Comparison of ENCODE assay signal across 9 cellular contexts in the genomic region with DNA sequence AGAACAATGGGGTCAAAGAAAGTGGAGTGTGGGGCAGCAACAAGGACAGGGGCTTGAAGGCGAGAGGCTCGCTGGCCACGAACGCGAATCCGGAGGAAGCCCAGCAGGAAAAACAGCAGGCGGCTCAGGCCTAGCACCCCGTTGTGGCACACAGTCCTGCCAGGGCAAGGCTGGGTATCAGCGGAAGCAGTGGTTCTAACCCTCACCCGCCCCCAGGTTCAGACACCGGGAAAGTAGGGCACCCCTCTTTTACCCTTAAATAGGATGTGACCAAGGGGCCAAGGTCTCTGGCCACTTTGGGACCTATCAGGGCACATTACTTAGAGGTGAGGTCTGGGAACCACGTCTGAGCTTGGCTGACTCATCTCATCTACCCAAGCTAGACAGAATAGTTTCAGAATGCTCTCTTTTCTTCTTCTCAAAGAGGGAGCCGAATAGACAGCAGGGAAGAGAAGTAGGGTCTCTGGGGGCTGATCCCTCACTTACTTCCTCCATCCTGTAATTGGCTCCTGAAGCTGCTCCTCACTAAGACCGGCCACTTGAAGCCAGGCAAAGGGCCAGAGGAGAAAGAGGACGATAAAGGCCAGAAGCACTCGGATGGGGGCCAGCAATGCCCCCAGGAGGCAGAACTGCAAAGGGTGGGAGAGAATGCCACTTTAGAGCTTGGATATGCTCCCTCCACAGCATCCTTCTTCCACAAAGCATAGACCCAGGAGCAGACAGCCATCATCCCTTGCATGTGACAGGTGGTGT. TPM values are rescaled to one million over a fixed set of nuclear protein-coding genes. Genes with fewer than 3 reads are reported as not detected.
DNase-seq lines count a peak whose midpoint lies in the region; ATAC-seq, FAIRE-seq and TF ChIP-seq lines count a peak whose summit lies in the region.
"Had no signal": no experiment of that assay in that cellular context is flagged by ENCODE, and none has a peak within 500 bp of the region (broad histone marks: within the 10 kb centered on the region; RNA-seq: fewer than 3 reads in every experiment).

No MANE protein-coding gene starts in this region.

- no peak for TF ChIP-seq EP300 in H1 (IDR thresholded peaks at IDR 0.05; ENCODE audit: borderline replicate concordance in 1 of 2, low read depth in 2 of 2, low read length in 2 of 2)

- peaks cover 4 to 21% of the 10 kb centered on the region in 2 experiments; a peak in 3 of 4 replicates for H3K79me2 ChIP-seq in H1 (ENCODE audit: control insufficient read depth in 1 of 2, insufficient read depth in 2 of 2, low read length in 2 of 2)

- H3K56ac ChIP-seq in H1 (replicated peaks; ENCODE audit: insufficient read length, low read depth, low read length), result no peak overlapping the region

- H2BK5ac ChIP-seq in H1 (ENCODE audit: low read depth, low read length), result no peak overlapping the region

- peak overlapping the region; percentile 97 for H3K27ac ChIP-seq in RWPE1
- no peak overlapping the region for H3K27ac ChIP-seq in H1 (ENCODE audit: low read depth, low read length)
- no peak overlapping the region for H3K27ac ChIP-seq in body of pancreas

- H3K79me1 ChIP-seq in H1 (ENCODE audit: low read depth, low read length), result peaks cover 14% of the 10 kb centered on the region

- H2BK20ac ChIP-seq in H1 (ENCODE audit: low read length), result no peak overlapping the region

- H4K91ac ChIP-seq in H1 (replicated peaks; ENCODE audit: insufficient read length, low read length), result no peak overlapping the region

- peak overlapping the region; percentile 97 for H3K4me3 Mint-ChIP-seq in osteocyte (ENCODE audit: unreplicated experiment)

- H3K27me3 Mint-ChIP-seq in osteocyte (ENCODE audit: unreplicated experiment), result no peaks in the 10 kb centered on the region

- intact Hi-C loops in body of pancreas (cut with DNase I) (loop anchor here (10.0 kb wide), 1 partner anchor 300 kb away; no protein-coding TSS in a partner anchor), lower leg skin (cut with DNase I; ENCODE audit: low total_unique reads) (loop anchor here (10.0 kb wide), 3 partner anchors 220 to 560 kb away; partner anchors contain the start of gene GOLGA8B)

- TF ChIP-seq CTCF in RWPE1 (conservative IDR thresholded peaks at IDR 0.05; ENCODE audit: low read depth), result no peak
- TF ChIP-seq CTCF in H1 (IDR thresholded peaks at IDR 0.05; ENCODE audit: control extremely low read depth in 1 of 3, insufficient read depth in 1 of 3, low read depth in 1 of 3, low read length in 3 of 3), result no peak
- no peak for TF ChIP-seq CTCF in osteocyte (IDR thresholded peaks at IDR 0.05)
- no peak for TF ChIP-seq CTCF in body of pancreas (IDR thresholded peaks at IDR 0.05)
- TF ChIP-seq CTCF in lower leg skin (IDR thresholded peaks at IDR 0.05), result no peak

- H3K4me1 ChIP-seq in H1 (replicated peaks in 1 of 4; ENCODE audit: control insufficient read depth in 3 of 4, insufficient read depth in 4 of 4, low read length in 3 of 4), result peaks cover 5 to 12% (median 7%) of the 10 kb centered on the region in 4 experiments
- H3K4me1 ChIP-seq in body of pancreas, result peaks cover 20% of the 10 kb centered on the region

- FAIRE-seq in GM18507 (lab: Jason Lieb, UNC) (peak; percentile 41), H1 (lab: Jason Lieb, UNC) (no peak)

- H3K36me3 Mint-ChIP-seq in osteocyte (ENCODE audit: unreplicated experiment), result peaks cover 10% of the 10 kb centered on the region

- no peak overlapping the region for H4K5ac ChIP-seq in H1 (ENCODE audit: insufficient read length, low read depth, low read length)

- TF ChIP-seq RAD21 in H1 (IDR thresholded peaks at IDR 0.05 in 1 of 2, conservative IDR thresholded peaks at IDR 0.05 in 1 of 2; ENCODE audit: low read depth in 2 of 2, low read length in 2 of 2), result no peak

- peaks cover 0 to 20% (median 11%) of the 10 kb centered on the region in 4 experiments; a peak in 7 of 8 replicates for H3K36me3 ChIP-seq in H1 (ENCODE audit: control insufficient read depth in 2 of 4, insufficient read depth in 4 of 4, low read length in 3 of 4)
- H3K36me3 ChIP-seq in body of pancreas (replicated peaks in 1 of 2; ENCODE audit: insufficient read depth in 1 of 2, low read depth in 2 of 2), result no peaks in the 10 kb centered on the region

- H3K9me3 ChIP-seq in H1 (ENCODE audit: insufficient read depth in 2 of 2, low read depth in 1 of 2, low read length in 1 of 2), result no peaks in the 10 kb centered on the region
- H3K9me3 ChIP-seq in body of pancreas, result no peaks in the 10 kb centered on the region

- peaks cover 4% of the 10 kb centered on the region; the same call in 1 of the 2 replicates for H3K23me2 ChIP-seq in H1 (ENCODE audit: low read depth, low read length)

- peak overlapping the region; percentile 15; the same call in 1 of the 2 replicates for H2AK5ac ChIP-seq in H1 (ENCODE audit: low read depth, low read length)

- no peak overlapping the region for H3K18ac ChIP-seq in H1 (ENCODE audit: extremely low read depth, low read length)

- no peak overlapping the region for H3K9ac ChIP-seq in H1 (replicated peaks in 1 of 4; ENCODE audit: extremely low read depth in 1 of 4, low read depth in 3 of 4, low read length in 3 of 4)

- 0 out of 2 replicates have a peak overlapping the region, but pooled peaks have one; percentile 17 for H2BK12ac ChIP-seq in H1 (ENCODE audit: low read depth, low read length)

- H3K9me3 Mint-ChIP-seq in osteocyte (ENCODE audit: unreplicated experiment), result no peaks in the 10 kb centered on the region

- H3K4me3 ChIP-seq in H1 (ENCODE audit: extremely low read depth in 1 of 4, insufficient read depth in 2 of 4, low read depth in 3 of 4, low read length in 4 of 4) (peak overlapping the region in 3 of 4 experiments; percentile 71 to 96 (median 80); a peak in 6 of 8 replicates), body of pancreas (no peak overlapping the region), lower leg skin (ENCODE audit: low read depth, poor library complexity, severe bottlenecking) (no peak overlapping the region)

- H4K8ac ChIP-seq in H1 (ENCODE audit: extremely low read depth, insufficient read depth, low read length), result peak overlapping the region; percentile 4; the same call in 1 of the 2 replicates

- DNase-seq in GM18507 (ENCODE audit: extremely low spot score, insufficient read length, low read depth), result no peak
- DNase-seq in RWPE1 (ENCODE audit: low spot score), result no peak
- no peak for DNase-seq in H1 (ENCODE audit: low read depth in 1 of 2, low spot score in 2 of 2)
- DNase-seq in osteocyte (ENCODE audit: extremely low spot score, unreplicated experiment), result no peak
- no peak for DNase-seq in foreskin melanocyte
- DNase-seq in superior temporal gyrus (ENCODE audit: extremely low spot score), result no peak
- DNase-seq in body of pancreas, result no peak
- DNase-seq in lower leg skin (ENCODE audit: low spot score in 2 of 2), result no peak

- POLR2A ChIA-PET in RWPE1 (lab: Yijun Ruan, JAX; ENCODE audit: low non-redundant PET), result no interaction called here
- POLR2A ChIA-PET in H1 (lab: Charles Lee; ENCODE audit: partially characterized antibody), result interaction anchor here (1.1 to 4.2 kb wide), 5 partner anchors 8 to 199 kb away, joined by 4 to 35 read pairs (median 18); partner anchors contain the start of genes NOP10, NUTM1 and SLC12A6

- TF ChIP-seq POLR2A in H1 (IDR thresholded peaks at IDR 0.05; ENCODE audit: control extremely low read depth in 1 of 2, low read depth in 2 of 2, low read length in 2 of 2) (no peak), body of pancreas (IDR thresholded peaks at IDR 0.05) (no peak), lower leg skin (IDR thresholded peaks at IDR 0.05) (no peak)

- ATAC-seq in body of pancreas, result no peak

- no peak overlapping the region for H2AFZ ChIP-seq in H1 (ENCODE audit: low read length)

- H2BK15ac ChIP-seq in H1 (ENCODE audit: low read length), result no peak overlapping the region

- peaks cover 28% of the 10 kb centered on the region for H3K4me1 Mint-ChIP-seq in osteocyte (ENCODE audit: unreplicated experiment)

- no peak overlapping the region for H2BK120ac ChIP-seq in H1 (replicated peaks; ENCODE audit: low read depth, low read length)

- peak overlapping the region; percentile 63 for H3K27ac Mint-ChIP-seq in osteocyte (ENCODE audit: unreplicated experiment)

- H3K4me2 ChIP-seq in H1 (ENCODE audit: insufficient read depth in 1 of 2, low read depth in 2 of 2, low read length in 2 of 2), result peak overlapping the region; percentile 26 to 93

- H3K14ac ChIP-seq in H1 (ENCODE audit: insufficient read length), result no peak overlapping the region

- H3K23ac ChIP-seq in H1 (ENCODE audit: insufficient read length), result no peak overlapping the region

- peaks cover 8% of the 10 kb centered on the region in 2 experiments for H4K20me1 ChIP-seq in H1 (replicated peaks in 1 of 2; ENCODE audit: control insufficient read depth in 1 of 2, insufficient read depth in 2 of 2, low read length in 2 of 2)

- H3K27me3 ChIP-seq in H1 (replicated peaks in 1 of 4; ENCODE audit: control insufficient read depth in 3 of 4, extremely low read depth in 1 of 4, insufficient read depth in 3 of 4, low read length in 3 of 4) (no peaks in the 10 kb centered on the region), body of pancreas (no peaks in the 10 kb centered on the region)

- H3K4ac ChIP-seq in H1 (replicated peaks; ENCODE audit: insufficient read length, low read depth, low read length), result no peak overlapping the region

- 88% methylated on average over 16 of the region's 16 CpGs; no CpG with 5 or more reads in 1 of the 2 experiments for WGBS in H1 (ENCODE audit: extremely low coverage in 1 of 2, insufficient coverage in 1 of 2, insufficient read length in 1 of 2, insufficient replicate concordance in 2 of 2, low coverage in 1 of 2, low lambda C conversion rate in 2 of 2, missing lambda C conversion rate in 1 of 2), 2 experiments
- 83% methylated on average over 15 to 16 of the region's 16 CpGs for WGBS in body of pancreas, 2 donors
- WGBS in lower leg skin, 2 donors, result 84 to 90% methylated on average over 16 of the region's 16 CpGs

- CTCF ChIA-PET in RWPE1 (lab: Yijun Ruan, JAX) (no interaction called here), H1 (lab: Charles Lee; ENCODE audit: partially characterized antibody) (interaction anchor here (0.6 to 2.6 kb wide), 3 partner anchors 10 to 268 kb away, joined by 3 to 16 read pairs (median 3); partner anchors contain the start of genes NOP10 and NUTM1)

RNA-seq across cellular contexts. Expression of gene LPCAT4, which starts 1.7 kb away (rescaled TPM):
- 69.3 and 72.4 TPM in 2 replicates for total RNA-seq in H1 (2021; fragmentation: NEBNext Ultra II Directional; extraction: Animal tissue kit (Norgen Biotek cat#: 25700))
- polyA plus RNA-seq in H1 (2011; rRNA removed), result 109 and 152 TPM in 2 replicates
- polyA plus RNA-seq in H1 (2011; cell fraction: cytosol; rRNA removed), result 78.5 TPM
- 326 TPM for polyA plus RNA-seq in H1 (2011; cell fraction: nucleus; rRNA removed)
- polyA plus RNA-seq in H1 (2012, experiment 1 of 2), result 59.5 to 71.0 TPM (median 64.2 TPM) in 4 replicates
- polyA plus RNA-seq in H1 (2012, experiment 2 of 2), result 52.8 TPM
- polyA plus RNA-seq in H1 (2013, experiment 1 of 2), result 69.6 TPM
- 66.7 TPM for polyA plus RNA-seq in H1 (2013, experiment 2 of 2)
- 29.7 and 35.2 TPM in 2 replicates for polyA minus RNA-seq in H1 (2011; rRNA and poly(A)+ RNA removed)
- polyA minus RNA-seq in H1 (2011; cell fraction: cytosol; rRNA and poly(A)+ RNA removed), result 28.4 TPM
- 43.1 TPM for polyA minus RNA-seq in H1 (2011; cell fraction: nucleus; rRNA and poly(A)+ RNA removed)
- total RNA-seq in osteocyte (49.0 and 56.0 TPM in 2 replicates), body of pancreas (10 to 100 TPM; 13.5 to 16.5 TPM), lower leg skin (10 to 100 TPM; 19.0 to 36.4 (median 27.0) TPM)

RNA-seq across cellular contexts. Expression of gene NUTM1, which starts 22.1 kb away (rescaled TPM):
- total RNA-seq in H1 (2021; fragmentation: NEBNext Ultra II Directional; extraction: Animal tissue kit (Norgen Biotek cat#: 25700)), result 0.60 and 0.61 TPM in 2 replicates
- 0.39 and 0.50 TPM in 2 replicates for polyA plus RNA-seq in H1 (2011; rRNA removed)
- polyA plus RNA-seq in H1 (2011; cell fraction: cytosol; rRNA removed), result 0.48 TPM
- polyA plus RNA-seq in H1 (2011; cell fraction: nucleus; rRNA removed), result 0.58 TPM
- 0.95 to 1.1 TPM (median 0.99 TPM) in 4 replicates for polyA plus RNA-seq in H1 (2012, experiment 1 of 2)
- 0.59 TPM for polyA plus RNA-seq in H1 (2012, experiment 2 of 2)
- polyA plus RNA-seq in H1 (2013, experiment 1 of 2), result 0.47 TPM
- polyA plus RNA-seq in H1 (2013, experiment 2 of 2), result 0.46 TPM
- 0.49 and 0.69 TPM in 2 replicates for polyA minus RNA-seq in H1 (2011; rRNA and poly(A)+ RNA removed)
- polyA minus RNA-seq in H1 (2011; cell fraction: cytosol; rRNA and poly(A)+ RNA removed), result not detected
- 0.40 TPM for polyA minus RNA-seq in H1 (2011; cell fraction: nucleus; rRNA and poly(A)+ RNA removed)
- total RNA-seq in osteocyte (not detected in 2 replicates), body of pancreas (not detected), lower leg skin (not detected)
- total RNA-seq: pulmonary artery endothelial cell had no signal

RNA-seq across cellular contexts. Expression of gene NOP10, which starts 22.3 kb away (rescaled TPM):
- total RNA-seq in H1 (2021; fragmentation: NEBNext Ultra II Directional; extraction: Animal tissue kit (Norgen Biotek cat#: 25700)), result 285 and 297 TPM in 2 replicates
- polyA plus RNA-seq in H1 (2011; rRNA removed), result 682 and 981 TPM in 2 replicates
- 723 TPM for polyA plus RNA-seq in H1 (2011; cell fraction: cytosol; rRNA removed)
- polyA plus RNA-seq in H1 (2011; cell fraction: nucleus; rRNA removed), result 505 TPM
- 390 to 469 TPM (median 435 TPM) in 4 replicates for polyA plus RNA-seq in H1 (2012, experiment 1 of 2)
- 1,375 TPM for polyA plus RNA-seq in H1 (2012, experiment 2 of 2)
- polyA plus RNA-seq in H1 (2013, experiment 1 of 2), result 559 TPM
- 543 TPM for polyA plus RNA-seq in H1 (2013, experiment 2 of 2)
- 280 and 310 TPM in 2 replicates for polyA minus RNA-seq in H1 (2011; rRNA and poly(A)+ RNA removed)
- 95.0 TPM for polyA minus RNA-seq in H1 (2011; cell fraction: cytosol; rRNA and poly(A)+ RNA removed)
- polyA minus RNA-seq in H1 (2011; cell fraction: nucleus; rRNA and poly(A)+ RNA removed), result 120 TPM
- 200 and 205 TPM in 2 replicates for total RNA-seq in osteocyte
- 10 to 100 TPM; 25.7 to 32.4 TPM for total RNA-seq in body of pancreas
- total RNA-seq in lower leg skin, result 100 to 1,000 TPM; 107 to 129 (median 124) TPM

RNA-seq across cellular contexts. Expression of gene SLC12A6, which starts 27.7 kb away (rescaled TPM):
- total RNA-seq in H1 (2021; fragmentation: NEBNext Ultra II Directional; extraction: Animal tissue kit (Norgen Biotek cat#: 25700)), result 11.1 and 11.3 TPM in 2 replicates
- 8.3 and 9.2 TPM in 2 replicates for polyA plus RNA-seq in H1 (2011; rRNA removed)
- polyA plus RNA-seq in H1 (2011; cell fraction: cytosol; rRNA removed), result 8.2 TPM
- 17.4 TPM for polyA plus RNA-seq in H1 (2011; cell fraction: nucleus; rRNA removed)
- polyA plus RNA-seq in H1 (2012, experiment 1 of 2), result 6.7 to 9.7 TPM (median 7.5 TPM) in 4 replicates
- polyA plus RNA-seq in H1 (2012, experiment 2 of 2), result 0.70 TPM
- 10.6 TPM for polyA plus RNA-seq in H1 (2013, experiment 1 of 2)
- 9.5 TPM for polyA plus RNA-seq in H1 (2013, experiment 2 of 2)
- 36.5 and 44.8 TPM in 2 replicates for polyA minus RNA-seq in H1 (2011; rRNA and poly(A)+ RNA removed)
- polyA minus RNA-seq in H1 (2011; cell fraction: cytosol; rRNA and poly(A)+ RNA removed), result 16.6 TPM
- polyA minus RNA-seq in H1 (2011; cell fraction: nucleus; rRNA and poly(A)+ RNA removed), result 28.0 TPM
- total RNA-seq in osteocyte, result 52.3 and 58.7 TPM in 2 replicates
- total RNA-seq in body of pancreas, result 10 to 100 TPM; 15.0 to 16.2 TPM
- total RNA-seq in lower leg skin, result 10 to 100 TPM; 23.1 to 25.7 (median 23.6) TPM

Comparison
In these comparisons a context has a peak if more than half of its experiments do, and no peak if none do; other contexts are left out.
1. H3K4me3 ChIP-seq: peak in H1 (3 of 4); none in body of pancreas (0 of 2) and lower leg skin (single experiment).